ENCODE assay signal across 18 cellular contexts in genomic region chr18:12028674-12029073, GRCh38. TPM values are rescaled to one million over a fixed set of nuclear protein-coding genes. Genes with fewer than 3 reads are reported as not detected.
A peak's percentile ranks its signal among the peaks of the same experiment; 100 is the strongest.
DNase-seq lines count a peak whose midpoint lies in the region; ATAC-seq, FAIRE-seq and TF ChIP-seq lines count a peak whose summit lies in the region.
"Had no signal": no experiment of that assay in that cellular context is flagged by ENCODE, and none has a peak within 500 bp of the region (broad histone marks: within the 10 kb centered on the region; RNA-seq: fewer than 3 reads in every experiment).

No MANE protein-coding gene starts in this region.

- no peak overlapping the region; the same call in 1 of the 2 replicates for H2BK5ac ChIP-seq in H1 (ENCODE audit: low read depth, low read length)

- no peak overlapping the region for H3K14ac ChIP-seq in H1 (ENCODE audit: insufficient read length)

- H3K9ac ChIP-seq in H1 (replicated peaks in 1 of 4; ENCODE audit: extremely low read depth in 1 of 4, low read depth in 3 of 4, low read length in 3 of 4) (no peak overlapping the region), GM23248 (no peak overlapping the region)

- no peak for FAIRE-seq in H1 (lab: Jason Lieb, UNC)
- FAIRE-seq: A204.1 had no signal

- no peak overlapping the region for H2AK5ac ChIP-seq in H1 (ENCODE audit: low read depth, low read length)

- H3K4me1 ChIP-seq in H1 (replicated peaks in 1 of 4; ENCODE audit: control insufficient read depth in 3 of 4, insufficient read depth in 4 of 4, low read length in 3 of 4) = peaks cover 0 to 6% (median 3%) of the 10 kb centered on the region in 4 experiments; a peak in 1 of 7 replicates
- H3K4me1 ChIP-seq in gastrocnemius medialis = peaks cover 22 to 29% of the 10 kb centered on the region in 2 donors
- peaks cover 20% of the 10 kb centered on the region for H3K4me1 ChIP-seq in GM23248 (ENCODE audit: insufficient read depth)
- H3K4me1 ChIP-seq: SJSA1 had no signal

- no peak overlapping the region for H3K4me3 Mint-ChIP-seq in activated T-helper 2 cell treated with anti-CD3 and anti-CD28 coated beads, Interferon-gamma antibody, Interleukin-2, Interleukin-4, amounts not matched to agents 10 μg/mL and 5 μg/mL and 100 μg/mL, durations not matched to agents 14 hours and 24 hours and 36 hours (ENCODE audit: low read depth)
- H3K4me3 Mint-ChIP-seq: H9, IgD-negative memory B cell had no signal

- no peak for TF ChIP-seq EP300 in H1 (IDR thresholded peaks at IDR 0.05; ENCODE audit: borderline replicate concordance in 1 of 2, low read depth in 2 of 2, low read length in 2 of 2)

- no peaks in the 10 kb centered on the region for H3K9me3 Mint-ChIP-seq in activated T-helper 2 cell treated with anti-CD3 and anti-CD28 coated beads, Interferon-gamma antibody, Interleukin-2, Interleukin-4, amounts not matched to agents 10 μg/mL and 5 μg/mL and 100 μg/mL, durations not matched to agents 14 hours and 24 hours and 36 hours
- H3K9me3 Mint-ChIP-seq: H9, IgD-negative memory B cell had no signal

- H3K27me3 Mint-ChIP-seq in activated T-helper 2 cell treated with anti-CD3 and anti-CD28 coated beads, Interferon-gamma antibody, Interleukin-2, Interleukin-4, amounts not matched to agents 10 μg/mL and 5 μg/mL and 100 μg/mL, durations not matched to agents 14 hours and 24 hours and 36 hours (ENCODE audit: low read depth) = no peaks in the 10 kb centered on the region
- H3K27me3 Mint-ChIP-seq: IgD-negative memory B cell had no signal

- no peak for TF ChIP-seq RAD21 in H1 (IDR thresholded peaks at IDR 0.05 in 1 of 2, conservative IDR thresholded peaks at IDR 0.05 in 1 of 2; ENCODE audit: low read depth in 2 of 2, low read length in 2 of 2)

- H3K79me1 ChIP-seq in H1 (ENCODE audit: low read depth, low read length) = no peaks in the 10 kb centered on the region

- H3K4me2 ChIP-seq in H1 (ENCODE audit: insufficient read depth in 1 of 2, low read depth in 2 of 2, low read length in 2 of 2) = no peak overlapping the region
- no peak overlapping the region for H3K4me2 ChIP-seq in GM23248 (ENCODE audit: unreplicated experiment)

- no peak overlapping the region for H2BK15ac ChIP-seq in H1 (ENCODE audit: low read length)

- H3K79me2 ChIP-seq in H1 (ENCODE audit: control insufficient read depth in 1 of 2, insufficient read depth in 2 of 2, low read length in 2 of 2) = no peaks in the 10 kb centered on the region
- no peaks in the 10 kb centered on the region for H3K79me2 ChIP-seq in GM23248 (ENCODE audit: insufficient read depth)

- H3K56ac ChIP-seq in H1 (replicated peaks; ENCODE audit: insufficient read length, low read depth, low read length) = no peak overlapping the region

- H3K27me3 ChIP-seq in H1 (replicated peaks in 1 of 4; ENCODE audit: control insufficient read depth in 3 of 4, extremely low read depth in 1 of 4, insufficient read depth in 3 of 4, low read length in 3 of 4) (no peaks in the 10 kb centered on the region), gastrocnemius medialis (no peaks in the 10 kb centered on the region), GM23248 (replicated peaks; ENCODE audit: insufficient read depth) (no peaks in the 10 kb centered on the region)
- H3K27me3 ChIP-seq: SJSA1 had no signal

- no peaks in the 10 kb centered on the region for H3K23me2 ChIP-seq in H1 (ENCODE audit: low read depth, low read length)

- peaks cover 26% of the 10 kb centered on the region for H3F3A ChIP-seq in GM23248 (ENCODE audit: insufficient read depth)

- H3K4me3 ChIP-seq in H1 (ENCODE audit: extremely low read depth in 1 of 4, insufficient read depth in 2 of 4, low read depth in 3 of 4, low read length in 4 of 4) (no peak overlapping the region), gastrocnemius medialis (no peak overlapping the region), GM23248 (no peak overlapping the region)
- H3K4me3 ChIP-seq: SJSA1 had no signal

- no peak overlapping the region for H3K23ac ChIP-seq in H1 (ENCODE audit: insufficient read length)

- TF ChIP-seq POLR2A in H1 (IDR thresholded peaks at IDR 0.05; ENCODE audit: control extremely low read depth in 1 of 2, low read depth in 2 of 2, low read length in 2 of 2) (no peak), gastrocnemius medialis (IDR thresholded peaks at IDR 0.05) (no peak)

- H3K27ac ChIP-seq in H1 (ENCODE audit: low read depth, low read length) (no peak overlapping the region), gastrocnemius medialis (peak overlapping the region; percentile 83 to 90 (median 87)), GM23248 (no peak overlapping the region)
- H3K27ac ChIP-seq: SJSA1 had no signal

- ATAC-seq in gastrocnemius medialis = no peak

- in situ Hi-C loops in gastrocnemius medialis (cut with MboI; ENCODE audit: low sequenced_read_pairs in 4 of 4) = loop anchor here in 1 of 4 donors (25.0 kb wide), 1 partner anchor 291 kb away; no protein-coding TSS in a partner anchor
- in situ Hi-C loops in GM23248 (cut with MboI) = no loop called here

- TF ChIP-seq CTCF in H1 (IDR thresholded peaks at IDR 0.05; ENCODE audit: control extremely low read depth in 1 of 3, insufficient read depth in 1 of 3, low read depth in 1 of 3, low read length in 3 of 3) (no peak), gastrocnemius medialis (IDR thresholded peaks at IDR 0.05 in 4 of 5, conservative IDR thresholded peaks at IDR 0.05 in 1 of 5) (no peak)

- no peak overlapping the region for H3K27ac Mint-ChIP-seq in activated T-helper 2 cell treated with anti-CD3 and anti-CD28 coated beads, Interferon-gamma antibody, Interleukin-2, Interleukin-4, amounts not matched to agents 10 μg/mL and 5 μg/mL and 100 μg/mL, durations not matched to agents 14 hours and 24 hours and 36 hours
- H3K27ac Mint-ChIP-seq: IgD-negative memory B cell had no signal

- POLR2A ChIA-PET in H1 (lab: Charles Lee; ENCODE audit: partially characterized antibody) = interaction anchor here (1.1 kb wide), 1 partner anchor 49 kb away, joined by 3 read pairs; no protein-coding TSS in a partner anchor

- CTCF ChIA-PET in H1 (lab: Charles Lee; ENCODE audit: partially characterized antibody) = interaction anchor here (0.9 to 6.0 kb wide), 2 partner anchors 11 to 91 kb away, joined by 4 to 31 read pairs; no protein-coding TSS in a partner anchor

- no peaks in the 10 kb centered on the region for H3K9me2 ChIP-seq in GM23248 (ENCODE audit: insufficient read depth)

- H2BK12ac ChIP-seq in H1 (ENCODE audit: low read depth, low read length) = no peak overlapping the region

- peak overlapping the region; percentile 41; the same call in 1 of the 2 replicates for H4K8ac ChIP-seq in H1 (ENCODE audit: extremely low read depth, insufficient read depth, low read length)

- H2BK120ac ChIP-seq in H1 (replicated peaks; ENCODE audit: low read depth, low read length) = no peak overlapping the region

- H3K18ac ChIP-seq in H1 (ENCODE audit: extremely low read depth, low read length) = no peak overlapping the region

- WGBS in H1 (ENCODE audit: extremely low coverage in 1 of 2, insufficient coverage in 1 of 2, insufficient read length in 1 of 2, insufficient replicate concordance in 2 of 2, low coverage in 1 of 2, low lambda C conversion rate in 2 of 2, missing lambda C conversion rate in 1 of 2), 2 experiments = 92% methylated on average over 11 of the region's 11 CpGs; no CpG with 5 or more reads in 1 of the 2 experiments
- 84 to 91% methylated on average over 10 to 11 of the region's 11 CpGs for WGBS in GM23248 (ENCODE audit: low coverage in 1 of 2, low lambda C conversion rate in 2 of 2, missing lambda C conversion rate in 2 of 2), 2 experiments

- intact Hi-C loops in gastrocnemius medialis (cut with DNase I; ENCODE audit: low total_unique reads) = loop anchor here (5.0 kb wide), 2 partner anchors 46 to 171 kb away; partner anchors contain the start of gene IMPA2
- intact Hi-C loops in activated T-helper 2 cell treated with anti-CD3 and anti-CD28 coated beads, Interferon-gamma antibody, Interleukin-2, Interleukin-4, amounts not matched to agents 10 μg/mL and 5 μg/mL and 100 μg/mL, durations not matched to agents 14 hours and 24 hours and 36 hours (cut with micrococcal nuclease) = no loop called here

- H4K91ac ChIP-seq in H1 (replicated peaks; ENCODE audit: insufficient read length, low read length) = no peak overlapping the region

- no peaks in the 10 kb centered on the region for H3K4me1 Mint-ChIP-seq in activated T-helper 2 cell treated with anti-CD3 and anti-CD28 coated beads, Interferon-gamma antibody, Interleukin-2, Interleukin-4, amounts not matched to agents 10 μg/mL and 5 μg/mL and 100 μg/mL, durations not matched to agents 14 hours and 24 hours and 36 hours (ENCODE audit: low read depth)

- H4K20me1 ChIP-seq in H1 (replicated peaks in 1 of 2; ENCODE audit: control insufficient read depth in 1 of 2, insufficient read depth in 2 of 2, low read length in 2 of 2) = peaks cover 0 to 7% of the 10 kb centered on the region in 2 experiments
- no peaks in the 10 kb centered on the region for H4K20me1 ChIP-seq in GM23248 (ENCODE audit: insufficient read depth)

- DNase-seq in NCI-H2227 (lab: John Stamatoyannopoulos, UW; ENCODE audit: unreplicated experiment) = peak; percentile 13
- DNase-seq in NCI-H2227 treated with DMSO at 0.1 percent for 48 hours (lab: John Stamatoyannopoulos, UW) = no peak
- peak; percentile 7 for DNase-seq in NCI-H1092 treated with DMSO at 0.1 percent for 48 hours (lab: John Stamatoyannopoulos, UW)
- no peak for DNase-seq in H1 (ENCODE audit: low read depth in 1 of 2, low spot score in 2 of 2)
- DNase-seq in gastrocnemius medialis = no peak
- no peak for DNase-seq in GM23248
- no peak for DNase-seq in Kasumi-1 (lab: John Stamatoyannopoulos, UW)
- no peak for DNase-seq in activated T-helper 2 cell treated with anti-CD3 and anti-CD28 coated beads, Interferon-gamma antibody, Interleukin-2, Interleukin-4, amounts not matched to agents 10 μg/mL and 5 μg/mL and 100 μg/mL, durations not matched to agents 14 hours and 24 hours and 36 hours (ENCODE audit: low spot score)
- DNase-seq: Calu3, DMS79 treated with DMSO at 0.1 percent for 48 hours, GDM1, H9, MV-4-11, NCI-H1694, NCI-H510A had no signal

- H2BK20ac ChIP-seq in H1 (ENCODE audit: low read length) = no peak overlapping the region

- H3K36me3 ChIP-seq in H1 (ENCODE audit: control insufficient read depth in 2 of 4, insufficient read depth in 4 of 4, low read length in 3 of 4) (peaks cover 7 to 33% (median 21%) of the 10 kb centered on the region in 4 experiments; a peak in 7 of 8 replicates), gastrocnemius medialis (peaks cover 0 to 36% of the 10 kb centered on the region in 2 donors), GM23248 (ENCODE audit: low read depth) (no peaks in the 10 kb centered on the region)
- H3K36me3 ChIP-seq: SJSA1 had no signal

- H2AFZ ChIP-seq in H1 (ENCODE audit: low read length) (no peak overlapping the region), GM23248 (no peak overlapping the region)

- H4K5ac ChIP-seq in H1 (ENCODE audit: insufficient read length, low read depth, low read length) = no peak overlapping the region

- H3K36me3 Mint-ChIP-seq in activated T-helper 2 cell treated with anti-CD3 and anti-CD28 coated beads, Interferon-gamma antibody, Interleukin-2, Interleukin-4, amounts not matched to agents 10 μg/mL and 5 μg/mL and 100 μg/mL, durations not matched to agents 14 hours and 24 hours and 36 hours (ENCODE audit: low read depth) = no peaks in the 10 kb centered on the region

- no peaks in the 10 kb centered on the region for H3K9me3 ChIP-seq in H1 (ENCODE audit: insufficient read depth in 2 of 2, low read depth in 1 of 2, low read length in 1 of 2)
- no peaks in the 10 kb centered on the region for H3K9me3 ChIP-seq in gastrocnemius medialis
- H3K9me3 ChIP-seq in GM23248 (ENCODE audit: low read depth) = no peaks in the 10 kb centered on the region
- H3K9me3 ChIP-seq: SJSA1 had no signal

- H3K4ac ChIP-seq in H1 (replicated peaks; ENCODE audit: insufficient read length, low read depth, low read length) = no peak overlapping the region

RNA-seq across cellular contexts. Expression of gene IMPA2, which starts 47.4 kb away (rescaled TPM):
- 135 and 140 TPM in 2 replicates for total RNA-seq in H1 (2021; fragmentation: NEBNext Ultra II Directional; extraction: Animal tissue kit (Norgen Biotek cat#: 25700))
- polyA plus RNA-seq in H1 (2011; rRNA removed) (102 and 146 TPM in 2 replicates), GM23248 (2016; fragmentation: Nextera tagmentation; extraction: Ambion mirVana) (8.0 and 8.1 TPM in 2 replicates)
- polyA plus RNA-seq in H1 (2011; cell fraction: cytosol; rRNA removed) = 83.6 TPM
- polyA plus RNA-seq in H1 (2011; cell fraction: nucleus; rRNA removed) = 162 TPM
- polyA plus RNA-seq in H1 (2012, experiment 1 of 2) = 132 to 157 TPM (median 152 TPM) in 4 replicates
- 207 TPM for polyA plus RNA-seq in H1 (2012, experiment 2 of 2)
- polyA plus RNA-seq in H1 (2013, experiment 1 of 2) = 90.4 TPM
- 90.8 TPM for polyA plus RNA-seq in H1 (2013, experiment 2 of 2)
- polyA minus RNA-seq in H1 (2011; rRNA and poly(A)+ RNA removed) = 46.3 and 73.7 TPM in 2 replicates
- polyA minus RNA-seq in H1 (2011; cell fraction: cytosol; rRNA and poly(A)+ RNA removed) = 42.6 TPM
- polyA minus RNA-seq in H1 (2011; cell fraction: nucleus; rRNA and poly(A)+ RNA removed) = 46.7 TPM
- total RNA-seq in gastrocnemius medialis = 100 to 1,000 TPM; 245 to 391 (median 274) TPM
- 11.1 and 13.0 TPM in 2 replicates for total RNA-seq in GM23248 (2014; rRNA removed; shearing (Covaris generic))
- 17.4 and 22.2 TPM in 2 replicates for total RNA-seq in activated T-helper 2 cell treated with anti-CD3 and anti-CD28 coated beads, Interferon-gamma antibody, Interleukin-2, Interleukin-4, amounts not matched to agents 10 μg/mL and 5 μg/mL and 100 μg/mL, durations not matched to agents 14 hours and 24 hours and 36 hours

Comparison
In these comparisons a context has a peak if more than half of its experiments do, and no peak if none do; other contexts are left out.
1. DNase-seq: peak in NCI-H2227 (single experiment) and NCI-H1092 treated with DMSO at 0.1 percent for 48 hours (single experiment); none in NCI-H2227 treated with DMSO at 0.1 percent for 48 hours (single experiment), H1 (0 of 2), gastrocnemius medialis (0 of 2), GM23248 (single experiment), Kasumi-1 (0 of 2) and activated T-helper 2 cell treated with anti-CD3 and anti-CD28 coated beads, Interferon-gamma antibody, Interleukin-2, Interleukin-4, amounts not matched to agents 10 μg/mL and 5 μg/mL and 100 μg/mL, durations not matched to agents 14 hours and 24 hours and 36 hours (single experiment).
2. H3K27ac ChIP-seq: peak in gastrocnemius medialis (4 of 4); none in H1 (single experiment) and GM23248 (single experiment).